ENCODE assay signal across 20 cellular contexts in genomic region chr6:33838979-33839378, GRCh38. TPM values are rescaled to one million over a fixed set of nuclear protein-coding genes. Genes with fewer than 3 reads are reported as not detected.
DNase-seq lines count a peak whose midpoint lies in the region; ATAC-seq, FAIRE-seq and TF ChIP-seq lines count a peak whose summit lies in the region.
"Had no signal": no experiment of that assay in that cellular context is flagged by ENCODE, and none has a peak within 500 bp of the region (broad histone marks: within the 10 kb centered on the region; RNA-seq: fewer than 3 reads in every experiment).

No MANE protein-coding gene starts in this region.

- H3K27ac Mint-ChIP-seq in Caco-2 (ENCODE audit: unreplicated experiment), result peak overlapping the region; percentile 62
- H3K27ac Mint-ChIP-seq in nephron progenitor cell, result peak overlapping the region; percentile 65
- H3K27ac Mint-ChIP-seq: activated naive CD8-positive, alpha-beta T cell; B cell; progenitor cell of endocrine pancreas had no signal

- no TSS peak for BruUV-seq in Caco-2 (replicated peaks; lab: Mats Ljungman, UMichigan)

- CTCF ChIA-PET in Caco-2 (lab: Charles Lee), result interaction anchor here (0.6 to 1.7 kb wide), 2 partner anchors 13 to 374 kb away, joined by 3 to 5 read pairs; no protein-coding TSS in a partner anchor

- H3K4me3 ChIP-seq in Caco-2 (ENCODE audit: low read depth, low read length), result no peak overlapping the region
- no peak overlapping the region for H3K4me3 ChIP-seq in bronchial epithelial cell (ENCODE audit: low read depth, low read length)
- H3K4me3 ChIP-seq: gastrocnemius medialis, left ventricle myocardium inferior, skin epidermis had no signal

- intact Hi-C loops in Caco-2 (cut with micrococcal nuclease; ENCODE audit: unreplicated experiment) (no loop called here), left colon (cut with DNase I, micrococcal nuclease) (no loop called here)

- H3K36me3 Mint-ChIP-seq in Caco-2 (ENCODE audit: insufficient read depth, unreplicated experiment), result no peaks in the 10 kb centered on the region
- peaks cover 7% of the 10 kb centered on the region for H3K36me3 Mint-ChIP-seq in nephron progenitor cell (ENCODE audit: low read depth)
- H3K36me3 Mint-ChIP-seq: activated naive CD8-positive, alpha-beta T cell had no signal

- no peak for FAIRE-seq in bronchial epithelial cell (lab: Jason Lieb, UNC)
- FAIRE-seq: D721Med had no signal

- TF ChIP-seq CTCF in Caco-2 (IDR thresholded peaks at IDR 0.05; ENCODE audit: insufficient read depth in 1 of 2, low read depth in 1 of 2, low read length in 1 of 2, severe bottlenecking in 1 of 2, unreplicated experiment in 1 of 2), result no peak
- TF ChIP-seq CTCF in bronchial epithelial cell (IDR thresholded peaks at IDR 0.05; ENCODE audit: insufficient read depth, low read length, severe bottlenecking), result no peak
- no peak for TF ChIP-seq CTCF in nephron progenitor cell (IDR thresholded peaks at IDR 0.05)

- no peak for ATAC-seq in left colon
- ATAC-seq: activated T-cell treated with anti-CD3 and anti-CD28 coated beads, Interleukin-2, amount 50 U/mL, for 4 hours; gastrocnemius medialis had no signal

- POLR2A ChIA-PET in Caco-2 (lab: Charles Lee), result no interaction called here

- H3K27me3 ChIP-seq in Caco-2 (replicated peaks; ENCODE audit: control insufficient read depth, insufficient read depth, low read length), result no peaks in the 10 kb centered on the region
- no peaks in the 10 kb centered on the region for H3K27me3 ChIP-seq in bronchial epithelial cell (ENCODE audit: control insufficient read depth, insufficient read depth, low read length)
- H3K27me3 ChIP-seq: brain microvascular endothelial cell had no signal

- H3K9me3 Mint-ChIP-seq in Caco-2 (ENCODE audit: unreplicated experiment), result no peaks in the 10 kb centered on the region
- H3K9me3 Mint-ChIP-seq in nephron progenitor cell, result peaks cover 27% of the 10 kb centered on the region

- H3K4me3 Mint-ChIP-seq in Caco-2 (ENCODE audit: unreplicated experiment), result no peak overlapping the region
- peak overlapping the region; percentile 12 for H3K4me3 Mint-ChIP-seq in nephron progenitor cell
- H3K4me3 Mint-ChIP-seq: activated naive CD8-positive, alpha-beta T cell; activated T-cell treated with anti-CD3 and anti-CD28 coated beads, Interleukin-2, amount 50 U/mL, for 4 hours; B cell; dendritic cell treated with granulocyte-macrophage colony-stimulating factor and Interleukin-4, amounts not matched to agents 40 ng/mL and 50 ng/mL, for 4 days had no signal

- H3K4me1 Mint-ChIP-seq in Caco-2 (ENCODE audit: low read depth, unreplicated experiment), result peaks cover 23% of the 10 kb centered on the region
- peaks cover 67% of the 10 kb centered on the region for H3K4me1 Mint-ChIP-seq in nephron progenitor cell

- H3K36me3 ChIP-seq in Caco-2 (ENCODE audit: control insufficient read depth, insufficient read depth, low read length) (no peaks in the 10 kb centered on the region), bronchial epithelial cell (ENCODE audit: control insufficient read depth, insufficient read depth, low read length) (no peaks in the 10 kb centered on the region)
- H3K36me3 ChIP-seq: brain microvascular endothelial cell, gastrocnemius medialis, left ventricle myocardium inferior had no signal

- peaks cover 37% of the 10 kb centered on the region for H3K4me1 ChIP-seq in Caco-2
- H3K4me1 ChIP-seq: gastrocnemius medialis had no signal

- no peaks in the 10 kb centered on the region for H3K9me3 ChIP-seq in Caco-2
- H3K9me3 ChIP-seq: gastrocnemius medialis had no signal

- DNase-seq in Caco-2 (no peak), NCI-H69 (lab: John Stamatoyannopoulos, UW) (peak; percentile 62), bronchial epithelial cell (ENCODE audit: low read depth) (peak; percentile 57), nephron progenitor cell (no peak), left colon (no peak), germinal center (ENCODE audit: low spot score) (no peak), activated T-cell treated with anti-CD3 and anti-CD28 coated beads for 4 hours (no peak)
- DNase-seq: activated CD4-positive, alpha-beta T cell treated with anti-CD3 and anti-CD28 coated beads, Interleukin-2, amount 50 U/mL, for 48 hours; activated T-cell treated with anti-CD3 and anti-CD28 coated beads, Interleukin-2, amount 50 U/mL, for 4 hours; brain microvascular endothelial cell; gastrocnemius medialis; left ventricle myocardium inferior; stimulated activated CD4-positive, alpha-beta T cell treated with anti-CD3 and anti-CD28 coated beads, Interleukin-4, amount 100 ng/mL, for 24 hours had no signal

- no peaks in the 10 kb centered on the region for H3K27me3 Mint-ChIP-seq in Caco-2 (ENCODE audit: insufficient read depth, unreplicated experiment)
- peaks cover 7% of the 10 kb centered on the region for H3K27me3 Mint-ChIP-seq in nephron progenitor cell (ENCODE audit: low read depth, poor library complexity)
- H3K27me3 Mint-ChIP-seq: activated naive CD8-positive, alpha-beta T cell had no signal

RNA-seq across cellular contexts. Expression of gene MLN, which starts 35.2 kb away (rescaled TPM):
- total RNA-seq in Caco-2 (2022), result not detected in 2 replicates
- not detected in 2 replicates for total RNA-seq in bronchial epithelial cell
- total RNA-seq in left colon, result not detected
- total RNA-seq: activated T-cell treated with anti-CD3 and anti-CD28 coated beads, Interleukin-2, amount 50 U/mL, for 4 hours; B cell; epithelial cell of proximal tubule; gastrocnemius medialis; left ventricle myocardium inferior; progenitor cell of endocrine pancreas had no signal

RNA-seq across cellular contexts. Expression of gene LEMD2, which starts 50.0 kb away (rescaled TPM):
- 52.9 and 53.2 TPM in 2 replicates for total RNA-seq in Caco-2 (2022)
- total RNA-seq in bronchial epithelial cell, result 62.6 and 66.9 TPM in 2 replicates
- total RNA-seq in left colon, result 10 to 100 TPM; 62.6 to 66.7 TPM

Comparison
In these comparisons a context has a peak if more than half of its experiments do, and no peak if none do; other contexts are left out.
1. DNase-seq: peak in NCI-H69 (single experiment) and bronchial epithelial cell (single experiment); none in Caco-2 (0 of 2), nephron progenitor cell (single experiment), left colon (0 of 2), germinal center (single experiment) and activated T-cell treated with anti-CD3 and anti-CD28 coated beads for 4 hours (single experiment).